ENCODE assay signal across 9 cellular contexts in the genomic region with DNA sequence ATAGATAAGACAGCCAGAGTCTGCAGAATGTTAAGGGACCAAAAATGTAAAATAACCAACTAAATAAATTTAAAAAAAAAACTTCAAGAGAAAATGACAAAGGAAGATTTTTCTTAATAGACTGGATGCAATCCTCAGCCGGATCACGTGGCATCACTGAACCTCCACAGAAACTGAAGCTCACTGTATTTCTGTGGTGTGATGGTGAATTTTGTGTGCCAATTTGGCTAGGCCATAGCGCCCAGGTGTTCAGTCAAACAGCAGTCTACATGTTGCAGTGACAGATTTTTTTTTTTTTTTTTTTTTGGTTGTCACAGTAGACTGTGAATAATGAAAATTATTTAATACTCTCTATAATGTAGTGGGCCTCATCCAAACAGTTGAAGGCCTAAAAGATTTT.
"Had no signal": no experiment of that assay in that cellular context is flagged by ENCODE, and none has a peak within 500 bp of the region (broad histone marks: within the 10 kb centered on the region; RNA-seq: fewer than 3 reads in every experiment).

No MANE protein-coding gene starts in this region.

- H3K9ac ChIP-seq: GM23248 had no signal

- H3K9me3 ChIP-seq: HAP-1 had no signal

- H3K4me2 ChIP-seq: GM23338 had no signal

- DNase-seq: GM23248, GOT3, H7, H9, HCEC 1CT, HFFc6 had no signal

- H2AFZ ChIP-seq: GM23248, GM23338 had no signal

- H3K4me3 ChIP-seq: GM23248, GM23338, HAP-1 had no signal

- ATAC-seq: GM23338, HCT116 had no signal

- H3K27ac ChIP-seq: GM23248 had no signal
